8 cellular contexts compared by ENCODE assay signal in genomic region chrX:71283409-71284143, GRCh38. TPM values are rescaled to one million over a fixed set of nuclear protein-coding genes. Genes with fewer than 3 reads are reported as not detected.
DNase-seq lines count a peak whose midpoint lies in the region; TF ChIP-seq lines count a peak whose summit lies in the region.

A gene with protein sequence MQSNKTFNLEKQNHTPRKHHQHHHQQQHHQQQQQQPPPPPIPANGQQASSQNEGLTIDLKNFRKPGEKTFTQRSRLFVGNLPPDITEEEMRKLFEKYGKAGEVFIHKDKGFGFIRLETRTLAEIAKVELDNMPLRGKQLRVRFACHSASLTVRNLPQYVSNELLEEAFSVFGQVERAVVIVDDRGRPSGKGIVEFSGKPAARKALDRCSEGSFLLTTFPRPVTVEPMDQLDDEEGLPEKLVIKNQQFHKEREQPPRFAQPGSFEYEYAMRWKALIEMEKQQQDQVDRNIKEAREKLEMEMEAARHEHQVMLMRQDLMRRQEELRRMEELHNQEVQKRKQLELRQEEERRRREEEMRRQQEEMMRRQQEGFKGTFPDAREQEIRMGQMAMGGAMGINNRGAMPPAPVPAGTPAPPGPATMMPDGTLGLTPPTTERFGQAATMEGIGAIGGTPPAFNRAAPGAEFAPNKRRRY (plus strand): TSS chrX:71283635. CDS start chrX:71290638, 7,003 bp downstream.

- H3K9me3 ChIP-seq in MG63, result no peaks in the 10 kb centered on the region

- H3K27me3 ChIP-seq in H7 (ENCODE audit: control insufficient read depth, insufficient read depth, low read length) (no peaks in the 10 kb centered on the region), MG63 (no peaks in the 10 kb centered on the region)

- H3K9me3 Mint-ChIP-seq in nephron, result peaks cover 16% of the 10 kb centered on the region
- no peaks in the 10 kb centered on the region for H3K9me3 Mint-ChIP-seq in stimulated activated naive CD8-positive, alpha-beta T cell treated with anti-CD3 and anti-CD28 coated beads, Interleukin-15, Interleukin-2, amounts not matched to agents 100 ng/mL and 50 ng/mL, for 24 hours

- H3K36me3 Mint-ChIP-seq in nephron (ENCODE audit: low read depth), result peaks cover 31% of the 10 kb centered on the region
- H3K36me3 Mint-ChIP-seq in stimulated activated naive CD8-positive, alpha-beta T cell treated with anti-CD3 and anti-CD28 coated beads, Interleukin-15, Interleukin-2, amounts not matched to agents 100 ng/mL and 50 ng/mL, for 24 hours (ENCODE audit: low read depth), result peaks cover 25% of the 10 kb centered on the region

- TF ChIP-seq CTCF in fibroblast of the aortic adventitia (IDR thresholded peaks at IDR 0.05; ENCODE audit: insufficient read depth, low read length) (peak; percentile 21), nephron (IDR thresholded peaks at IDR 0.05; ENCODE audit: unreplicated experiment in 3 of 3) (peak in 1 of 3 experiments; percentile 6)

- H3K4me1 Mint-ChIP-seq in nephron, result peaks cover 7% of the 10 kb centered on the region
- H3K4me1 Mint-ChIP-seq in stimulated activated naive CD8-positive, alpha-beta T cell treated with anti-CD3 and anti-CD28 coated beads, Interleukin-15, Interleukin-2, amounts not matched to agents 100 ng/mL and 50 ng/mL, for 24 hours (ENCODE audit: low read depth), result peaks cover 27% of the 10 kb centered on the region

- peak within 1 kb of the TSS; percentile 99 for H3K4me3 Mint-ChIP-seq in nephron
- H3K4me3 Mint-ChIP-seq in stimulated activated naive CD8-positive, alpha-beta T cell treated with anti-CD3 and anti-CD28 coated beads, Interleukin-15, Interleukin-2, amounts not matched to agents 100 ng/mL and 50 ng/mL, for 24 hours, result peak within 1 kb of the TSS; percentile 94

- H3K4me3 ChIP-seq in H7 (ENCODE audit: insufficient read depth, low read depth, low read length) (peak within 1 kb of the TSS; percentile 82), MG63 (peak within 1 kb of the TSS; percentile 85), fibroblast of the aortic adventitia (ENCODE audit: low read depth, low read length) (peak within 1 kb of the TSS; percentile 75)

- H3K36me3 ChIP-seq in H7 (replicated peaks; ENCODE audit: control insufficient read depth, insufficient read depth, low read length), result peaks cover 1% of the 10 kb centered on the region; the same call in 1 of the 2 replicates
- peaks cover 31% of the 10 kb centered on the region for H3K36me3 ChIP-seq in MG63

- peak within 1 kb of the TSS; percentile 99 to 100 (median 100) for H3K27ac Mint-ChIP-seq in nephron
- H3K27ac Mint-ChIP-seq in stimulated activated naive CD8-positive, alpha-beta T cell treated with anti-CD3 and anti-CD28 coated beads, Interleukin-15, Interleukin-2, amounts not matched to agents 100 ng/mL and 50 ng/mL, for 24 hours, result peak within 1 kb of the TSS; percentile 98

- peak; percentile 100 for DNase-seq in ELF-1 (ENCODE audit: low read depth, low spot score)
- DNase-seq in H7, result peak; percentile 90
- peak; percentile 90 for DNase-seq in MG63
- peak; percentile 87 for DNase-seq in SHP77 treated with DMSO at 0.1 percent for 48 hours (lab: John Stamatoyannopoulos, UW)
- peak; percentile 92 for DNase-seq in activated effector memory CD4-positive, alpha-beta T cell treated with anti-CD3 and anti-CD28 coated beads, Interleukin-2, amount 50 U/mL, for 16 hours
- DNase-seq in fibroblast of the aortic adventitia (ENCODE audit: low read depth), result peak; percentile 99

- H3K27me3 Mint-ChIP-seq in nephron (ENCODE audit: low read depth), result no peaks in the 10 kb centered on the region
- no peaks in the 10 kb centered on the region for H3K27me3 Mint-ChIP-seq in stimulated activated naive CD8-positive, alpha-beta T cell treated with anti-CD3 and anti-CD28 coated beads, Interleukin-15, Interleukin-2, amounts not matched to agents 100 ng/mL and 50 ng/mL, for 24 hours

RNA-seq across cellular contexts. Expression of the gene that starts here (rescaled TPM):
- 645 and 665 TPM in 2 replicates for total RNA-seq in H7 (2014; rRNA removed; shearing (Covaris generic))
- total RNA-seq in MG63 (2014; rRNA removed; shearing (Covaris generic); ENCODE audit: low replicate concordance), result 471 and 489 TPM in 2 replicates
- total RNA-seq in fibroblast of the aortic adventitia (ENCODE audit: low replicate concordance), result 330 and 444 TPM in 2 replicates

Comparison
In these comparisons a context has a peak if more than half of its experiments do, and no peak if none do; other contexts are left out.
1. Peak in every context shown above with its lines: DNase-seq and H3K4me3 ChIP-seq.